In the genomic region with DNA sequence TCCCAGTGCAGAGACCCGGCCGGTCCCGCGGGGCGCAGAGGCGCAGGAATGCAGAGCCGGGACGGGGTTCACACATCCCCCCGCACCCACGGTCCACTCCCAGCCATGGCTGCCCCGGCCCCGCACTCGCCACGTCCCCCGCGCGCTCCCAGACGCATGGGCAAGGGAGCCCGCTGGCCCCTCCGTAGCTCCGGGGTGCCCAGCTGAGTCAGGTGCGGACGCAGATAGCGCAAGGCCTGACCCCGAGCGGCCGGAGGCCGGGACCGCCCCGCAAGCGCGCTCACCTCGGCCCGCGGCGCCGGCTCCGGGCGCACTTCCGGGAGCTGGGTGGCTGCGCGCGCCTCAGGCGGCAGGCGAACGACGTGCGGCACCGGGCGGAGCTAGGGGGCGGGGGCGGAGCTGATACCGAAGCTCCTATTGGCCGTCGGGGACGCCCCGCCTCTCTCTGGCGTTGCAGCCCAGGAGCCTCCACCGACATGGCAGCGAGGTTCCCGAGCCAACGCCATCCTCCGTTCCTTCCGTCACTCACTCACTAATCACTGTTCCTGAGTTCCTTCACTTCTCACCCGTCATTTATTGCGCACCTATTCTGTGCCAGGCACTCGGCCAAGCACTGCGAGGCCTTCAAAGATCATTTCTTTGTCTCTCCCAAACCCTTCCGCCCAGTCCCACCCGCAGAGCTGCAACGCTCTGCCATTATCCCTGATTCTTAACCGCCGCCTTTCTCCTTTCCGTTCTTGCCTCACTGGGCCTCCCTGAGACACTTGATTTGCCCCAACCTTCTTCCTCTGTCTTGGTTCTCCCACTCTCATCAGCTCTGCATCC, we compare ENCODE assay signal across 1 cellular context.
A peak's percentile ranks its signal among the peaks of the same experiment; 100 is the strongest.
TF ChIP-seq lines count a peak whose summit lies in the region.

A gene with protein sequence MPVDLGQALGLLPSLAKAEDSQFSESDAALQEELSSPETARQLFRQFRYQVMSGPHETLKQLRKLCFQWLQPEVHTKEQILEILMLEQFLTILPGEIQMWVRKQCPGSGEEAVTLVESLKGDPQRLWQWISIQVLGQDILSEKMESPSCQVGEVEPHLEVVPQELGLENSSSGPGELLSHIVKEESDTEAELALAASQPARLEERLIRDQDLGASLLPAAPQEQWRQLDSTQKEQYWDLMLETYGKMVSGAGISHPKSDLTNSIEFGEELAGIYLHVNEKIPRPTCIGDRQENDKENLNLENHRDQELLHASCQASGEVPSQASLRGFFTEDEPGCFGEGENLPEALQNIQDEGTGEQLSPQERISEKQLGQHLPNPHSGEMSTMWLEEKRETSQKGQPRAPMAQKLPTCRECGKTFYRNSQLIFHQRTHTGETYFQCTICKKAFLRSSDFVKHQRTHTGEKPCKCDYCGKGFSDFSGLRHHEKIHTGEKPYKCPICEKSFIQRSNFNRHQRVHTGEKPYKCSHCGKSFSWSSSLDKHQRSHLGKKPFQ (minus strand): TSS at position 329 of the 825 bp plus-strand sequence. CDS start 4,646 bp downstream, outside the sequence.

TF ChIP-seq in A549, 52 proteins besides CTCF, POLR2A, EP300 and RAD21 (continued from another document):
- TF ChIP-seq, protein P1, sequence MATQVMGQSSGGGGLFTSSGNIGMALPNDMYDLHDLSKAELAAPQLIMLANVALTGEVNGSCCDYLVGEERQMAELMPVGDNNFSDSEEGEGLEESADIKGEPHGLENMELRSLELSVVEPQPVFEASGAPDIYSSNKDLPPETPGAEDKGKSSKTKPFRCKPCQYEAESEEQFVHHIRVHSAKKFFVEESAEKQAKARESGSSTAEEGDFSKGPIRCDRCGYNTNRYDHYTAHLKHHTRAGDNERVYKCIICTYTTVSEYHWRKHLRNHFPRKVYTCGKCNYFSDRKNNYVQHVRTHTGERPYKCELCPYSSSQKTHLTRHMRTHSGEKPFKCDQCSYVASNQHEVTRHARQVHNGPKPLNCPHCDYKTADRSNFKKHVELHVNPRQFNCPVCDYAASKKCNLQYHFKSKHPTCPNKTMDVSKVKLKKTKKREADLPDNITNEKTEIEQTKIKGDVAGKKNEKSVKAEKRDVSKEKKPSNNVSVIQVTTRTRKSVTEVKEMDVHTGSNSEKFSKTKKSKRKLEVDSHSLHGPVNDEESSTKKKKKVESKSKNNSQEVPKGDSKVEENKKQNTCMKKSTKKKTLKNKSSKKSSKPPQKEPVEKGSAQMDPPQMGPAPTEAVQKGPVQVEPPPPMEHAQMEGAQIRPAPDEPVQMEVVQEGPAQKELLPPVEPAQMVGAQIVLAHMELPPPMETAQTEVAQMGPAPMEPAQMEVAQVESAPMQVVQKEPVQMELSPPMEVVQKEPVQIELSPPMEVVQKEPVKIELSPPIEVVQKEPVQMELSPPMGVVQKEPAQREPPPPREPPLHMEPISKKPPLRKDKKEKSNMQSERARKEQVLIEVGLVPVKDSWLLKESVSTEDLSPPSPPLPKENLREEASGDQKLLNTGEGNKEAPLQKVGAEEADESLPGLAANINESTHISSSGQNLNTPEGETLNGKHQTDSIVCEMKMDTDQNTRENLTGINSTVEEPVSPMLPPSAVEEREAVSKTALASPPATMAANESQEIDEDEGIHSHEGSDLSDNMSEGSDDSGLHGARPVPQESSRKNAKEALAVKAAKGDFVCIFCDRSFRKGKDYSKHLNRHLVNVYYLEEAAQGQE (IDR thresholded peaks at IDR 0.05), result 0 out of 2 replicates have a peak, but pooled peaks have one; percentile 19
- TF ChIP-seq, protein P2, sequence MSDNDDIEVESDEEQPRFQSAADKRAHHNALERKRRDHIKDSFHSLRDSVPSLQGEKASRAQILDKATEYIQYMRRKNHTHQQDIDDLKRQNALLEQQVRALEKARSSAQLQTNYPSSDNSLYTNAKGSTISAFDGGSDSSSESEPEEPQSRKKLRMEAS (IDR thresholded peaks at IDR 0.05), result no peak
